In the genomic region with DNA sequence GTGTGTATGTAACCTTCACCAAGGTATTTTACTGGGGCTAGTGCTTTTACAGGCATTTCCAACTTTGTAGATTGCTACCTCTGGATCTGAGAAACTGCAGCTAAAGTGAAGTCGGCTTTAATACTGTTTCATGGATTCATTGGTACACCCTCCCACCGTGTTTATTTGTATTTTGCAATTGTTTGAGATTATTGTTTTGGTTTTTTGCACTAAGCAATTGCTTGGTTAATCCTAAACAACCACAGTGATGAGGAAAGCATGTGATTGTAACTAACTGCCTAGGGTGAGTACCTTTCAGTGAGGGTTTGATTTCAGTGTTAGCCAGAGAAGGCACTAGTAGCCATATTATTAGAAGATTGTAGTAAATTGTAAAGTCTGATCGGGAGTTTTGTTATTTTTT, we compare ENCODE assay signal across 10 cellular contexts. TPM values are rescaled to one million over a fixed set of nuclear protein-coding genes. Genes with fewer than 3 reads are reported as not detected.
DNase-seq lines count a peak whose midpoint lies in the region; ATAC-seq, FAIRE-seq and TF ChIP-seq lines count a peak whose summit lies in the region.
"Had no signal": no experiment of that assay in that cellular context is flagged by ENCODE, and none has a peak within 500 bp of the region (broad histone marks: within the 10 kb centered on the region; RNA-seq: fewer than 3 reads in every experiment).

No MANE protein-coding gene starts in this region.

- CTCF ChIA-PET in AG04450 (lab: Charles Lee): no interaction called here
- CTCF ChIA-PET in HCT116 (lab: Charles Lee): no interaction called here

- H3K4me3 ChIP-seq in AG04450 (ENCODE audit: low read depth, low read length): peak overlapping the region; percentile 25; the same call in 1 of the 2 replicates
- no peak overlapping the region for H3K4me3 ChIP-seq in HCT116 (replicated peaks in 1 of 2; ENCODE audit: low read depth in 1 of 2, low read length in 2 of 2)
- H3K4me3 ChIP-seq in keratinocyte (ENCODE audit: control insufficient read depth in 2 of 3, extremely low read depth in 1 of 3, insufficient read depth in 2 of 3, low read depth in 1 of 3, low read length in 3 of 3): peak overlapping the region in 2 of 3 experiments; percentile 28 to 49
- H3K4me3 ChIP-seq in colonic mucosa: no peak overlapping the region

- no peaks in the 10 kb centered on the region for H3K9me2 ChIP-seq in HCT116 (ENCODE audit: insufficient read depth)

- H3K9ac ChIP-seq in HCT116 (ENCODE audit: low read length): no peak overlapping the region
- no peak overlapping the region for H3K9ac ChIP-seq in keratinocyte (ENCODE audit: control insufficient read depth, extremely low read depth, insufficient read depth, low read length)
- H3K9ac ChIP-seq in colonic mucosa (ENCODE audit: low read depth in 2 of 2, low read length in 2 of 2): no peak overlapping the region

- peaks cover 22% of the 10 kb centered on the region for H3K4me1 Mint-ChIP-seq in activated T-helper 17 cell treated with anti-CD3 and anti-CD28 coated beads, Interleukin-2, amount 50 U/mL, for 72 hours

- no peak for TF ChIP-seq RAD21 in HCT116 (IDR thresholded peaks at IDR 0.05; ENCODE audit: low read depth)

- no peak for DNase-seq in AG04450 (ENCODE audit: low read depth, low spot score)
- DNase-seq in HCT116 (ENCODE audit: low read depth, low spot score): no peak
- DNase-seq in keratinocyte (ENCODE audit: low read depth, low spot score): no peak
- no peak for DNase-seq in colonic mucosa
- no peak for DNase-seq in sciatic nerve (ENCODE audit: low spot score)
- DNase-seq in LoVo (ENCODE audit: low spot score): no peak
- no peak for DNase-seq in OCI-M2 (lab: John Stamatoyannopoulos, UW; ENCODE audit: unreplicated experiment)
- DNase-seq: stimulated activated CD4-positive, alpha-beta T cell treated with anti-CD3 and anti-CD28 coated beads, Interleukin-1b, Interleukin-23, amount 100 ng/mL, for 48 hours had no signal

- peaks cover 67% of the 10 kb centered on the region for H3K36me3 Mint-ChIP-seq in activated T-helper 17 cell treated with anti-CD3 and anti-CD28 coated beads, Interleukin-2, amount 50 U/mL, for 72 hours (ENCODE audit: low read depth)

- no peaks in the 10 kb centered on the region for H3K9me1 ChIP-seq in keratinocyte (ENCODE audit: control insufficient read depth, extremely low read depth, insufficient read depth, low read length)

- dilution Hi-C loops in keratinocyte (cut with MboI; ENCODE audit: extremely low pct_ligation_motif_present, low sequenced_read_pairs): no loop called here

- peaks cover 69% of the 10 kb centered on the region for H4K20me1 ChIP-seq in HCT116 (ENCODE audit: insufficient read depth)
- H4K20me1 ChIP-seq in keratinocyte (ENCODE audit: control insufficient read depth, extremely low read depth, insufficient read depth, low read length): peaks cover 44% of the 10 kb centered on the region

- POLR2A ChIA-PET in AG04450 (lab: Yijun Ruan, JAX): no interaction called here
- POLR2A ChIA-PET in HCT116 (lab: Charles Lee): interaction anchor here (0.7 kb wide), 1 partner anchor 49 kb away, joined by 5 read pairs; no protein-coding TSS in a partner anchor

- intact Hi-C loops in HCT116 (cut with micrococcal nuclease): no loop called here
- intact Hi-C loops in colonic mucosa (cut with DNase I): loop anchor here (5.0 kb wide), 1 partner anchor 45 kb away; a partner anchor contains a TSS
- intact Hi-C loops in sciatic nerve (cut with DNase I): no loop called here

- H3K36me3 ChIP-seq in HCT116 (ENCODE audit: control insufficient read depth in 1 of 2, insufficient read depth in 2 of 2, low read length in 2 of 2) (peaks cover 8 to 17% of the 10 kb centered on the region in 2 experiments; a peak in 3 of 4 replicates), keratinocyte (ENCODE audit: control insufficient read depth in 2 of 2, extremely low read depth in 1 of 2, insufficient read depth in 2 of 2, low read length in 2 of 2) (no peaks in the 10 kb centered on the region), colonic mucosa (no peaks in the 10 kb centered on the region)
- H3K36me3 ChIP-seq: thoracic aorta had no signal

- H3K4me3 Mint-ChIP-seq in activated T-helper 17 cell treated with anti-CD3 and anti-CD28 coated beads, Interleukin-2, amount 50 U/mL, for 72 hours: peak overlapping the region; percentile 90

- no peaks in the 10 kb centered on the region for H3K27me3 ChIP-seq in AG04450 (ENCODE audit: control insufficient read depth, insufficient read depth, low read length)
- H3K27me3 ChIP-seq in HCT116 (ENCODE audit: insufficient read depth, low read length): no peaks in the 10 kb centered on the region
- H3K27me3 ChIP-seq in keratinocyte (ENCODE audit: control insufficient read depth, extremely low read depth, insufficient read depth, low read length): no peaks in the 10 kb centered on the region
- H3K27me3 ChIP-seq in colonic mucosa: no peaks in the 10 kb centered on the region

- no peaks in the 10 kb centered on the region for H3K9me3 ChIP-seq in AG04450 (ENCODE audit: control insufficient read depth, insufficient read depth, low read length)
- H3K9me3 ChIP-seq in HCT116 (ENCODE audit: control insufficient read depth in 1 of 2, insufficient read depth in 1 of 2, low read depth in 1 of 2, low read length in 2 of 2): no peaks in the 10 kb centered on the region
- no peaks in the 10 kb centered on the region for H3K9me3 ChIP-seq in keratinocyte (ENCODE audit: control insufficient read depth, low read depth, low read length)
- no peaks in the 10 kb centered on the region for H3K9me3 ChIP-seq in colonic mucosa
- H3K9me3 ChIP-seq: thoracic aorta had no signal

- no TSS peak for BruUV-seq in HCT116 (replicated peaks; lab: Mats Ljungman, UMichigan)

- no peak for FAIRE-seq in keratinocyte (lab: Jason Lieb, UNC)

- H3K9me3 Mint-ChIP-seq in activated T-helper 17 cell treated with anti-CD3 and anti-CD28 coated beads, Interleukin-2, amount 50 U/mL, for 72 hours: no peaks in the 10 kb centered on the region

- TF ChIP-seq POLR2A in HCT116 (IDR thresholded peaks at IDR 0.05; ENCODE audit: borderline replicate concordance, extremely low read depth, insufficient read depth, insufficient read length): no peak

- TF ChIP-seq CTCF in AG04450 (IDR thresholded peaks at IDR 0.05; ENCODE audit: low read depth, low read length) (no peak), HCT116 (IDR thresholded peaks at IDR 0.05 in 2 of 3, conservative IDR thresholded peaks at IDR 0.05 in 1 of 3; ENCODE audit: borderline replicate concordance in 1 of 3, insufficient read depth in 1 of 3, low read depth in 2 of 3, low read length in 2 of 3) (no peak), keratinocyte (optimal IDR thresholded peaks at IDR 0.05 in 1 of 3, IDR thresholded peaks at IDR 0.05 in 1 of 3, conservative IDR thresholded peaks at IDR 0.05 in 1 of 3; ENCODE audit: extremely low read depth in 1 of 3, insufficient read depth in 2 of 3, low read length in 3 of 3) (no peak), colonic mucosa (IDR thresholded peaks at IDR 0.05) (no peak)

- H3K4me1 ChIP-seq in HCT116 (ENCODE audit: control insufficient read depth in 1 of 2, insufficient read depth in 2 of 2, low read length in 2 of 2): peaks cover 25 to 53% of the 10 kb centered on the region in 2 experiments
- H3K4me1 ChIP-seq in keratinocyte (ENCODE audit: control insufficient read depth, extremely low read depth, insufficient read depth, low read length): peaks cover 20% of the 10 kb centered on the region
- peaks cover 24% of the 10 kb centered on the region for H3K4me1 ChIP-seq in colonic mucosa

- H3K27ac ChIP-seq in AG04450 (ENCODE audit: low read depth, low read length) (no peak overlapping the region), HCT116 (ENCODE audit: low read depth, low read length) (no peak overlapping the region), keratinocyte (ENCODE audit: control insufficient read depth, insufficient read depth, low read length) (no peak overlapping the region), colonic mucosa (no peak overlapping the region)
- H3K27ac ChIP-seq: thoracic aorta had no signal

- H3K79me2 ChIP-seq in HCT116 (ENCODE audit: insufficient read depth, low read length): peaks cover 85% of the 10 kb centered on the region
- H3K79me2 ChIP-seq in keratinocyte (ENCODE audit: control insufficient read depth, insufficient read depth, low read length): peaks cover 84% of the 10 kb centered on the region

- no peaks in the 10 kb centered on the region for H3K27me3 Mint-ChIP-seq in activated T-helper 17 cell treated with anti-CD3 and anti-CD28 coated beads, Interleukin-2, amount 50 U/mL, for 72 hours

- H3K27ac Mint-ChIP-seq in activated T-helper 17 cell treated with anti-CD3 and anti-CD28 coated beads, Interleukin-2, amount 50 U/mL, for 72 hours: no peak overlapping the region

- RAD21 ChIA-PET in HCT116 (lab: Charles Lee; ENCODE audit: low non-redundant PET in 1 of 2, low total read pairs in 2 of 2, uncharacterized antibody in 2 of 2, unreplicated experiment in 2 of 2): no interaction called here

- H3K4me2 ChIP-seq in HCT116 (ENCODE audit: low read length) (peak overlapping the region; percentile 12; the same call in 1 of the 2 replicates), keratinocyte (ENCODE audit: control insufficient read depth, extremely low read depth, insufficient read depth, low read depth, low read length) (peak overlapping the region; percentile 79)

- H2AFZ ChIP-seq in HCT116 (ENCODE audit: low read depth, low read length, poor library complexity, severe bottlenecking) (no peak overlapping the region), keratinocyte (ENCODE audit: control insufficient read depth, low read length) (no peak overlapping the region)

- no peak for ATAC-seq in HCT116
- no peak for ATAC-seq in activated T-helper 17 cell treated with anti-CD3 and anti-CD28 coated beads, Interleukin-2, amount 50 U/mL, for 72 hours (replicated peaks)
- ATAC-seq in sciatic nerve: no peak

RNA-seq across cellular contexts. Expression of a gene that starts 3.3 kb away (rescaled TPM):
- polyA plus RNA-seq in AG04450 (2011; rRNA removed): 70.6 and 120 TPM in 2 replicates
- polyA minus RNA-seq in AG04450 (2011; rRNA and poly(A)+ RNA removed): 11.0 and 15.2 TPM in 2 replicates
- 184 TPM for total RNA-seq in HCT116 (2021; ENCODE audit: unreplicated experiment)
- polyA plus RNA-seq in HCT116 (2012): 65.6 and 97.0 TPM in 2 replicates
- 100 to 1,000 TPM; 113 to 142 TPM for total RNA-seq in activated T-helper 17 cell treated with anti-CD3 and anti-CD28 coated beads, Interleukin-2, amount 50 U/mL, for 72 hours
- polyA plus RNA-seq in keratinocyte: 47.8 to 92.4 TPM (median 53.3 TPM) in 3 replicates
- 521 TPM for polyA plus RNA-seq in keratinocyte (2011; ENCODE audit: low read depth)
- 21.0 and 29.9 TPM in 2 replicates for polyA plus RNA-seq in keratinocyte (2011; cell fraction: cytosol; rRNA removed)
- 153 and 263 TPM in 2 replicates for polyA plus RNA-seq in keratinocyte (2011; cell fraction: nucleus; rRNA removed)
- polyA plus RNA-seq in keratinocyte (2012; ENCODE audit: low replicate concordance): 64.5 and 89.1 TPM in 2 replicates
- 4.0 to 18.2 TPM (median 4.3 TPM) in 3 replicates for polyA minus RNA-seq in keratinocyte
- 12.9 TPM for polyA minus RNA-seq in keratinocyte (2011; cell fraction: cytosol; rRNA and poly(A)+ RNA removed)
- 48.9 and 58.2 TPM in 2 replicates for polyA minus RNA-seq in keratinocyte (2011; cell fraction: nucleus; rRNA and poly(A)+ RNA removed)
- total RNA-seq in colonic mucosa: 10 to 100 TPM; 73.0 to 88.3 TPM
- 229 TPM for total RNA-seq in sciatic nerve

RNA-seq across cellular contexts. Expression of a gene that starts 15.0 kb away (rescaled TPM):
- polyA plus RNA-seq in AG04450 (2011; rRNA removed): 32.8 and 39.8 TPM in 2 replicates
- 25.9 and 32.7 TPM in 2 replicates for polyA minus RNA-seq in AG04450 (2011; rRNA and poly(A)+ RNA removed)
- 72.0 TPM for total RNA-seq in HCT116 (2021; ENCODE audit: unreplicated experiment)
- polyA plus RNA-seq in HCT116 (2012): 20.0 and 26.1 TPM in 2 replicates
- total RNA-seq in activated T-helper 17 cell treated with anti-CD3 and anti-CD28 coated beads, Interleukin-2, amount 50 U/mL, for 72 hours: 10 to 100 TPM; 13.0 to 29.9 TPM
- 19.3 to 39.8 TPM (median 32.7 TPM) in 3 replicates for polyA plus RNA-seq in keratinocyte
- 5.4 TPM for polyA plus RNA-seq in keratinocyte (2011; ENCODE audit: low read depth)
- polyA plus RNA-seq in keratinocyte (2011; cell fraction: cytosol; rRNA removed): 22.2 and 33.6 TPM in 2 replicates
- 31.0 and 36.9 TPM in 2 replicates for polyA plus RNA-seq in keratinocyte (2011; cell fraction: nucleus; rRNA removed)
- polyA plus RNA-seq in keratinocyte (2012; ENCODE audit: low replicate concordance): 13.4 and 22.8 TPM in 2 replicates
- 16.5 to 30.1 TPM (median 20.5 TPM) in 3 replicates for polyA minus RNA-seq in keratinocyte
- polyA minus RNA-seq in keratinocyte (2011; cell fraction: cytosol; rRNA and poly(A)+ RNA removed): 21.7 TPM
- polyA minus RNA-seq in keratinocyte (2011; cell fraction: nucleus; rRNA and poly(A)+ RNA removed): 11.2 and 20.5 TPM in 2 replicates
- total RNA-seq in colonic mucosa: 10 to 100 TPM; 20.1 to 25.1 TPM
- total RNA-seq in sciatic nerve: 106 TPM

RNA-seq across cellular contexts. Expression of a gene that starts 44.6 kb away (rescaled TPM):
- polyA plus RNA-seq in AG04450 (2011; rRNA removed): not detected in 2 replicates
- polyA minus RNA-seq in AG04450 (2011; rRNA and poly(A)+ RNA removed): not detected in 2 replicates
- total RNA-seq in HCT116 (2021; ENCODE audit: unreplicated experiment): 0.57 TPM
- not detected in 2 replicates for polyA plus RNA-seq in HCT116 (2012)
- total RNA-seq in activated T-helper 17 cell treated with anti-CD3 and anti-CD28 coated beads, Interleukin-2, amount 50 U/mL, for 72 hours: not detected
- polyA plus RNA-seq in keratinocyte: not detected in 3 replicates
- polyA plus RNA-seq in keratinocyte (2011; ENCODE audit: low read depth): not detected
- polyA plus RNA-seq in keratinocyte (2011; cell fraction: cytosol; rRNA removed): not detected in 2 replicates
- polyA plus RNA-seq in keratinocyte (2011; cell fraction: nucleus; rRNA removed): not detected in 2 replicates
- not detected in 2 replicates for polyA plus RNA-seq in keratinocyte (2012; ENCODE audit: low replicate concordance)
- polyA minus RNA-seq in keratinocyte: not detected in 3 replicates
- polyA minus RNA-seq in keratinocyte (2011; cell fraction: cytosol; rRNA and poly(A)+ RNA removed): not detected
- polyA minus RNA-seq in keratinocyte (2011; cell fraction: nucleus; rRNA and poly(A)+ RNA removed): not detected in 2 replicates
- 10 to 100 TPM; 44.9 to 54.5 TPM for total RNA-seq in colonic mucosa
- not detected for total RNA-seq in sciatic nerve
- total RNA-seq: thoracic aorta had no signal

Comparison
In these comparisons a context has a peak if more than half of its experiments do, and no peak if none do; other contexts are left out.
1. H3K4me3 ChIP-seq: peak in AG04450 (single experiment) and keratinocyte (2 of 3); none in HCT116 (0 of 2) and colonic mucosa (single experiment).
2. RNA of a gene that starts 44.6 kb away (total RNA-seq): 44.9 to 54.5 TPM in colonic mucosa; 0.57 TPM in HCT116 (single experiment), not detected in activated T-helper 17 cell treated with anti-CD3 and anti-CD28 coated beads, Interleukin-2, amount 50 U/mL, for 72 hours and not detected in sciatic nerve (single experiment); every median in the first group is over 10 times any median in the second.